ENCODE assay signal across 1 cellular context in the genomic region with DNA sequence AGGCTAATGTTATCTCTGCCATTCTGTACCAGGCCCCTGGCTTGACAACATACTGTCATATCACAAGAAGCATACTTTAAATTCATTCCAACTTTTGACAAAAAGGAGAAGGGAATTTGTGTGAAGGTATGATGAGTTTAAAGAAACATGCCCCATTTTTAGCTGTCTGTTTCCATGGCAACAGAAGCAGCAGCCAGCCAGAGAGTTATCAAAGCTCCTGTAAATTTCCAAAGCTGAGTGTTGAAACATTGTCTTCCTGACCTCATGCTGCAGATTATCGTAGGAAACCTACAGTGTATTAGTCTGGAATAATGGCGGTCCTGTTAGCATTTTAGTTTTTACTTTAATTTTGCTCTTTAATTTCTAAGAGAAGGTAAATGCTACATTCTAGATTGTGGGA.
TF ChIP-seq lines count a peak whose summit lies in the region.

No MANE protein-coding gene starts in this region.

TF ChIP-seq in GM23338, 12 proteins besides CTCF, POLR2A, EP300 and RAD21 (continued from another document):
- TF ChIP-seq, protein P1, sequence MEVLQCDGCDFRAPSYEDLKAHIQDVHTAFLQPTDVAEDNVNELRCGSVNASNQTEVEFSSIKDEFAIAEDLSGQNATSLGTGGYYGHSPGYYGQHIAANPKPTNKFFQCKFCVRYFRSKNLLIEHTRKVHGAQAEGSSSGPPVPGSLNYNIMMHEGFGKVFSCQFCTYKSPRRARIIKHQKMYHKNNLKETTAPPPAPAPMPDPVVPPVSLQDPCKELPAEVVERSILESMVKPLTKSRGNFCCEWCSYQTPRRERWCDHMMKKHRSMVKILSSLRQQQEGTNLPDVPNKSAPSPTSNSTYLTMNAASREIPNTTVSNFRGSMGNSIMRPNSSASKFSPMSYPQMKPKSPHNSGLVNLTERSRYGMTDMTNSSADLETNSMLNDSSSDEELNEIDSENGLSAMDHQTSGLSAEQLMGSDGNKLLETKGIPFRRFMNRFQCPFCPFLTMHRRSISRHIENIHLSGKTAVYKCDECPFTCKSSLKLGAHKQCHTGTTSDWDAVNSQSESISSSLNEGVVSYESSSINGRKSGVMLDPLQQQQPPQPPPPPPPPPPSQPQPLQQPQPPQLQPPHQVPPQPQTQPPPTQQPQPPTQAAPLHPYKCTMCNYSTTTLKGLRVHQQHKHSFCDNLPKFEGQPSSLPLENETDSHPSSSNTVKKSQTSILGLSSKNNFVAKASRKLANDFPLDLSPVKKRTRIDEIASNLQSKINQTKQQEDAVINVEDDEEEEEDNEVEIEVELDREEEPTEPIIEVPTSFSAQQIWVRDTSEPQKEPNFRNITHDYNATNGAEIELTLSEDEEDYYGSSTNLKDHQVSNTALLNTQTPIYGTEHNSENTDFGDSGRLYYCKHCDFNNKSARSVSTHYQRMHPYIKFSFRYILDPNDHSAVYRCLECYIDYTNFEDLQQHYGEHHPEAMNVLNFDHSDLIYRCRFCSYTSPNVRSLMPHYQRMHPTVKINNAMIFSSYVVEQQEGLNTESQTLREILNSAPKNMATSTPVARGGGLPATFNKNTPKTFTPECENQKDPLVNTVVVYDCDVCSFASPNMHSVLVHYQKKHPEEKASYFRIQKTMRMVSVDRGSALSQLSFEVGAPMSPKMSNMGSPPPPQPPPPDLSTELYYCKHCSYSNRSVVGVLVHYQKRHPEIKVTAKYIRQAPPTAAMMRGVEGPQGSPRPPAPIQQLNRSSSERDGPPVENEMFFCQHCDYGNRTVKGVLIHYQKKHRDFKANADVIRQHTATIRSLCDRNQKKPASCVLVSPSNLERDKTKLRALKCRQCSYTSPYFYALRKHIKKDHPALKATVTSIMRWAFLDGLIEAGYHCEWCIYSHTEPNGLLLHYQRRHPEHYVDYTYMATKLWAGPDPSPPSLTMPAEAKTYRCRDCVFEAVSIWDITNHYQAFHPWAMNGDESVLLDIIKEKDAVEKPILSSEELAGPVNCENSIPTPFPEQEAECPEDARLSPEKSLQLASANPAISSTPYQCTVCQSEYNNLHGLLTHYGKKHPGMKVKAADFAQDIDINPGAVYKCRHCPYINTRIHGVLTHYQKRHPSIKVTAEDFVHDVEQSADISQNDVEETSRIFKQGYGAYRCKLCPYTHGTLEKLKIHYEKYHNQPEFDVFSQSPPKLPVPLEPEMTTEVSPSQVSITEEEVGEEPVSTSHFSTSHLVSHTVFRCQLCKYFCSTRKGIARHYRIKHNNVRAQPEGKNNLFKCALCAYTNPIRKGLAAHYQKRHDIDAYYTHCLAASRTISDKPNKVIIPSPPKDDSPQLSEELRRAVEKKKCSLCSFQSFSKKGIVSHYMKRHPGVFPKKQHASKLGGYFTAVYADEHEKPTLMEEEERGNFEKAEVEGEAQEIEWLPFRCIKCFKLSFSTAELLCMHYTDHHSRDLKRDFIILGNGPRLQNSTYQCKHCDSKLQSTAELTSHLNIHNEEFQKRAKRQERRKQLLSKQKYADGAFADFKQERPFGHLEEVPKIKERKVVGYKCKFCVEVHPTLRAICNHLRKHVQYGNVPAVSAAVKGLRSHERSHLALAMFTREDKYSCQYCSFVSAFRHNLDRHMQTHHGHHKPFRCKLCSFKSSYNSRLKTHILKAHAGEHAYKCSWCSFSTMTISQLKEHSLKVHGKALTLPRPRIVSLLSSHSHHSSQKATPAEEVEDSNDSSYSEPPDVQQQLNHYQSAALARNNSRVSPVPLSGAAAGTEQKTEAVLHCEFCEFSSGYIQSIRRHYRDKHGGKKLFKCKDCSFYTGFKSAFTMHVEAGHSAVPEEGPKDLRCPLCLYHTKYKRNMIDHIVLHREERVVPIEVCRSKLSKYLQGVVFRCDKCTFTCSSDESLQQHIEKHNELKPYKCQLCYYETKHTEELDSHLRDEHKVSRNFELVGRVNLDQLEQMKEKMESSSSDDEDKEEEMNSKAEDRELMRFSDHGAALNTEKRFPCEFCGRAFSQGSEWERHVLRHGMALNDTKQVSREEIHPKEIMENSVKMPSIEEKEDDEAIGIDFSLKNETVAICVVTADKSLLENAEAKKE (CRISPR knock-in tag; IDR thresholded peaks at IDR 0.05) = no peak
- TF ChIP-seq EZH2phosphoT487 (IDR thresholded peaks at IDR 0.05; ENCODE audit: unreplicated experiment) (no peak), JUNB (IDR thresholded peaks at IDR 0.05; ENCODE audit: unreplicated experiment) (no peak), POLR2AphosphoS5 (IDR thresholded peaks at IDR 0.05; ENCODE audit: low read depth) (no peak), ZNF331 (CRISPR knock-in tag; IDR thresholded peaks at IDR 0.05; ENCODE audit: low read depth) (no peak), NANOG (IDR thresholded peaks at IDR 0.05; ENCODE audit: borderline replicate concordance) (no peak), CREB1 (CRISPR knock-in tag; IDR thresholded peaks at IDR 0.05; ENCODE audit: low read depth) (no peak)
- TF ChIP-seq, protein P2, sequence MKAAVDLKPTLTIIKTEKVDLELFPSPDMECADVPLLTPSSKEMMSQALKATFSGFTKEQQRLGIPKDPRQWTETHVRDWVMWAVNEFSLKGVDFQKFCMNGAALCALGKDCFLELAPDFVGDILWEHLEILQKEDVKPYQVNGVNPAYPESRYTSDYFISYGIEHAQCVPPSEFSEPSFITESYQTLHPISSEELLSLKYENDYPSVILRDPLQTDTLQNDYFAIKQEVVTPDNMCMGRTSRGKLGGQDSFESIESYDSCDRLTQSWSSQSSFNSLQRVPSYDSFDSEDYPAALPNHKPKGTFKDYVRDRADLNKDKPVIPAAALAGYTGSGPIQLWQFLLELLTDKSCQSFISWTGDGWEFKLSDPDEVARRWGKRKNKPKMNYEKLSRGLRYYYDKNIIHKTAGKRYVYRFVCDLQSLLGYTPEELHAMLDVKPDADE (IDR thresholded peaks at IDR 0.05) = no peak
- TF ChIP-seq, protein P3, sequence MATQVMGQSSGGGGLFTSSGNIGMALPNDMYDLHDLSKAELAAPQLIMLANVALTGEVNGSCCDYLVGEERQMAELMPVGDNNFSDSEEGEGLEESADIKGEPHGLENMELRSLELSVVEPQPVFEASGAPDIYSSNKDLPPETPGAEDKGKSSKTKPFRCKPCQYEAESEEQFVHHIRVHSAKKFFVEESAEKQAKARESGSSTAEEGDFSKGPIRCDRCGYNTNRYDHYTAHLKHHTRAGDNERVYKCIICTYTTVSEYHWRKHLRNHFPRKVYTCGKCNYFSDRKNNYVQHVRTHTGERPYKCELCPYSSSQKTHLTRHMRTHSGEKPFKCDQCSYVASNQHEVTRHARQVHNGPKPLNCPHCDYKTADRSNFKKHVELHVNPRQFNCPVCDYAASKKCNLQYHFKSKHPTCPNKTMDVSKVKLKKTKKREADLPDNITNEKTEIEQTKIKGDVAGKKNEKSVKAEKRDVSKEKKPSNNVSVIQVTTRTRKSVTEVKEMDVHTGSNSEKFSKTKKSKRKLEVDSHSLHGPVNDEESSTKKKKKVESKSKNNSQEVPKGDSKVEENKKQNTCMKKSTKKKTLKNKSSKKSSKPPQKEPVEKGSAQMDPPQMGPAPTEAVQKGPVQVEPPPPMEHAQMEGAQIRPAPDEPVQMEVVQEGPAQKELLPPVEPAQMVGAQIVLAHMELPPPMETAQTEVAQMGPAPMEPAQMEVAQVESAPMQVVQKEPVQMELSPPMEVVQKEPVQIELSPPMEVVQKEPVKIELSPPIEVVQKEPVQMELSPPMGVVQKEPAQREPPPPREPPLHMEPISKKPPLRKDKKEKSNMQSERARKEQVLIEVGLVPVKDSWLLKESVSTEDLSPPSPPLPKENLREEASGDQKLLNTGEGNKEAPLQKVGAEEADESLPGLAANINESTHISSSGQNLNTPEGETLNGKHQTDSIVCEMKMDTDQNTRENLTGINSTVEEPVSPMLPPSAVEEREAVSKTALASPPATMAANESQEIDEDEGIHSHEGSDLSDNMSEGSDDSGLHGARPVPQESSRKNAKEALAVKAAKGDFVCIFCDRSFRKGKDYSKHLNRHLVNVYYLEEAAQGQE (IDR thresholded peaks at IDR 0.05; ENCODE audit: unreplicated experiment) = no peak
TF ChIP-seq in GM23338: peak in this region for 0.
